15 cellular contexts compared by ENCODE assay signal in genomic region chr3:169457807-169458206, GRCh38.
"Had no signal": no experiment of that assay in that cellular context is flagged by ENCODE, and none has a peak within 500 bp of the region (broad histone marks: within the 10 kb centered on the region; RNA-seq: fewer than 3 reads in every experiment).

No MANE protein-coding gene starts in this region.

- DNase-seq: activated B cell treated with CpG ODN at 0.5 μM for 24 hours; activated CD4-positive, alpha-beta T cell treated with anti-CD3 and anti-CD28 coated beads, Interleukin-2, amount 10 ng/mL, durations not matched to agents 24 days and 14 days; activated CD8-positive, alpha-beta memory T cell treated with anti-CD3 and anti-CD28 coated beads, Interleukin-2, amount 50 U/mL, for 4 hours; activated CD8-positive, alpha-beta T cell treated with anti-CD3 and anti-CD28 coated beads, Interleukin-2, amount 10 ng/mL, durations not matched to agents 7 days and 5 days; activated effector memory CD4-positive, alpha-beta T cell treated with anti-CD3 and anti-CD28 coated beads, Interleukin-2, amount 50 U/mL, for 16 hours; activated T-cell treated with anti-CD3 and anti-CD28 coated beads, Interleukin-2, amount 50 U/mL, for 48 hours; amniotic stem cell; esophagus squamous epithelium; islet precursor cell; mucosa of descending colon; naive thymus-derived CD4-positive, alpha-beta T cell; upper lobe of right lung had no signal

- H3K27ac ChIP-seq: hepatocyte, parathyroid adenoma, thoracic aorta, upper lobe of right lung had no signal

- H3K4me3 ChIP-seq: esophagus squamous epithelium, hepatocyte, mucosa of descending colon, thoracic aorta, upper lobe of right lung had no signal

- H2AFZ ChIP-seq: hepatocyte, parathyroid adenoma had no signal

- H3K27me3 ChIP-seq: esophagus squamous epithelium, hepatocyte, upper lobe of right lung had no signal

- H3K9ac ChIP-seq: parathyroid adenoma had no signal

- H3K36me3 ChIP-seq: esophagus squamous epithelium, thoracic aorta, upper lobe of right lung had no signal

- H3K4me1 ChIP-seq: parathyroid adenoma had no signal

- H3K9me3 ChIP-seq: esophagus squamous epithelium, mucosa of descending colon, thoracic aorta, upper lobe of right lung had no signal

- H3K4me2 ChIP-seq: hepatocyte had no signal

- H3K79me2 ChIP-seq: hepatocyte, parathyroid adenoma had no signal
